ENCODE assay signal across 20 cellular contexts in genomic region chr4:40493160-40493559, GRCh38.
DNase-seq lines count a peak whose midpoint lies in the region; ATAC-seq and TF ChIP-seq lines count a peak whose summit lies in the region.
"Had no signal": no experiment of that assay in that cellular context is flagged by ENCODE, and none has a peak within 500 bp of the region (broad histone marks: within the 10 kb centered on the region; RNA-seq: fewer than 3 reads in every experiment).

No MANE protein-coding gene starts in this region.

- no peaks in the 10 kb centered on the region for H3K9me2 ChIP-seq in PC-9 (ENCODE audit: insufficient read depth)
- no peaks in the 10 kb centered on the region for H3K9me2 ChIP-seq in hepatocyte (replicated peaks; ENCODE audit: insufficient read depth)

- peaks cover 31% of the 10 kb centered on the region for H3F3A ChIP-seq in PC-9 (ENCODE audit: insufficient read depth, low read depth)

- no peak for ATAC-seq in GM18519 (IDR thresholded peaks at IDR 0.05; ENCODE audit: low FRiP score, unreplicated experiment)
- no peak for ATAC-seq in HG03457 (IDR thresholded peaks at IDR 0.05; ENCODE audit: unreplicated experiment)

- no TSS peak for BruUV-seq in PC-9 (replicated peaks; lab: Mats Ljungman, UMichigan)

- peaks cover 14% of the 10 kb centered on the region; the same call in 1 of the 2 replicates for H3K36me3 ChIP-seq in PC-9 (ENCODE audit: low read depth)
- no peaks in the 10 kb centered on the region for H3K36me3 ChIP-seq in hepatocyte (replicated peaks; ENCODE audit: insufficient read depth, low read depth)
- H3K36me3 ChIP-seq: BE2C had no signal

- intact Hi-C loops in CD14-positive monocyte (cut with micrococcal nuclease) (loop anchor here (5.0 to 10.0 kb wide), 3 partner anchors 52 to 229 kb away; partner anchors contain the start of gene RBM47 (in 1 of the 2)), PC-9 (cut with micrococcal nuclease; ENCODE audit: unreplicated experiment) (no loop called here)

- H2AFZ ChIP-seq in PC-9, result no peak overlapping the region
- no peak overlapping the region for H2AFZ ChIP-seq in hepatocyte

- no peak overlapping the region for H3K4me2 ChIP-seq in PC-9
- no peak overlapping the region for H3K4me2 ChIP-seq in hepatocyte

- H3K9me3 Mint-ChIP-seq in CD14-positive monocyte (no peaks in the 10 kb centered on the region), progenitor cell of endocrine pancreas (ENCODE audit: low read depth) (no peaks in the 10 kb centered on the region), HFFc6 (peaks cover 4% of the 10 kb centered on the region; the same call in 1 of the 2 replicates)
- H3K9me3 Mint-ChIP-seq: CD4-positive, alpha-beta memory T cell had no signal

- peak overlapping the region; percentile 46 for H3K27ac ChIP-seq in PC-9
- H3K27ac ChIP-seq in hepatocyte, result peak overlapping the region; percentile 66
- no peak overlapping the region for H3K27ac ChIP-seq in substantia nigra (ENCODE audit: low read depth, low read length, poor library complexity, severe bottlenecking)
- H3K27ac ChIP-seq: SK-N-MC had no signal

- H4K20me1 ChIP-seq in PC-9 (ENCODE audit: insufficient read depth) (peaks cover 13% of the 10 kb centered on the region; the same call in 1 of the 2 replicates), hepatocyte (ENCODE audit: insufficient read depth, poor library complexity, severe bottlenecking) (peaks cover 60% of the 10 kb centered on the region)

- H3K27me3 Mint-ChIP-seq in CD14-positive monocyte (ENCODE audit: low read depth in 3 of 3) (no peaks in the 10 kb centered on the region), progenitor cell of endocrine pancreas (no peaks in the 10 kb centered on the region), HFFc6 (ENCODE audit: insufficient read depth) (no peaks in the 10 kb centered on the region; the same call in none of the 2 replicates)

- peak overlapping the region; percentile 57 to 93 (median 91) for H3K27ac Mint-ChIP-seq in CD14-positive monocyte
- H3K27ac Mint-ChIP-seq in progenitor cell of endocrine pancreas, result peak overlapping the region; percentile 91
- H3K27ac Mint-ChIP-seq in HFFc6, result no peak overlapping the region
- H3K27ac Mint-ChIP-seq: CD4-positive, alpha-beta memory T cell had no signal

- WGBS in hepatocyte (ENCODE audit: low lambda C conversion rate, missing lambda C conversion rate), result 79% methylated on average over 3 of the region's 3 CpGs

- DNase-seq in CD14-positive monocyte (ENCODE audit: low spot score), result no peak
- DNase-seq in PC-9, result peak in 1 of 2 experiments; percentile 65
- no peak for DNase-seq in hepatocyte (ENCODE audit: low spot score)
- no peak for DNase-seq in progenitor cell of endocrine pancreas (ENCODE audit: low spot score, unreplicated experiment)
- DNase-seq in HFFc6, result no peak
- no peak for DNase-seq in substantia nigra (lab: John Stamatoyannopoulos, UW)
- DNase-seq: BE2C; CD4-positive, alpha-beta memory T cell; DMS79 treated with DMSO at 0.1 percent for 48 hours; H7; IMR-90; NCI-H1436; NCI-H2029 treated with DMSO at 0.1 percent for 48 hours; NCI-H2171; NCI-H446 treated with DMSO at 0.1 percent for 48 hours; NK-92 treated with Interleukin-12 subunit alpha and Interleukin-12 subunit beta, amount 100 ng/mL, for 24 hours; Right ventricle myocardium superior had no signal

- no peak for TF ChIP-seq CTCF in CD14-positive monocyte (IDR thresholded peaks at IDR 0.05)
- TF ChIP-seq CTCF in PC-9 (conservative IDR thresholded peaks at IDR 0.05), result no peak
- TF ChIP-seq CTCF in hepatocyte (IDR thresholded peaks at IDR 0.05; ENCODE audit: poor library complexity), result no peak
- TF ChIP-seq CTCF in progenitor cell of endocrine pancreas (IDR thresholded peaks at IDR 0.05; ENCODE audit: unreplicated experiment), result no peak
- TF ChIP-seq CTCF in HFFc6 (IDR thresholded peaks at IDR 0.05), result no peak

- H3K9me3 ChIP-seq in PC-9 (ENCODE audit: insufficient read depth, low read depth) (no peaks in the 10 kb centered on the region), hepatocyte (ENCODE audit: low read depth) (no peaks in the 10 kb centered on the region)
- H3K9me3 ChIP-seq: BE2C had no signal

- H3K4me3 ChIP-seq in PC-9 (no peak overlapping the region), hepatocyte (no peak overlapping the region)
- H3K4me3 ChIP-seq: SK-N-MC had no signal

- H3K36me3 Mint-ChIP-seq in CD14-positive monocyte (peaks cover 33 to 35% of the 10 kb centered on the region in 2 donors), progenitor cell of endocrine pancreas (ENCODE audit: insufficient read depth) (peaks cover 10% of the 10 kb centered on the region), HFFc6 (ENCODE audit: low read depth) (no peaks in the 10 kb centered on the region)
- H3K36me3 Mint-ChIP-seq: CD4-positive, alpha-beta memory T cell had no signal

- POLR2A ChIA-PET in PC-9 (lab: Charles Lee; ENCODE audit: unreplicated experiment), result no interaction called here

- H3K4me1 ChIP-seq in PC-9 (replicated peaks; ENCODE audit: insufficient read depth) (peaks cover 29% of the 10 kb centered on the region), hepatocyte (ENCODE audit: insufficient read depth) (peaks cover 12% of the 10 kb centered on the region)
- H3K4me1 ChIP-seq: BE2C had no signal

- peaks cover 93% of the 10 kb centered on the region for H3K79me2 ChIP-seq in PC-9 (ENCODE audit: low read depth)
- H3K79me2 ChIP-seq in hepatocyte, result peaks cover 95% of the 10 kb centered on the region

- no peak overlapping the region for H3K4me3 Mint-ChIP-seq in CD14-positive monocyte
- H3K4me3 Mint-ChIP-seq in progenitor cell of endocrine pancreas (ENCODE audit: low read depth), result no peak overlapping the region
- H3K4me3 Mint-ChIP-seq in HFFc6, result no peak overlapping the region

- CTCF ChIA-PET in PC-9 (lab: Charles Lee), result no interaction called here

- peaks cover 57% of the 10 kb centered on the region for H3K4me1 Mint-ChIP-seq in CD14-positive monocyte
- H3K4me1 Mint-ChIP-seq in progenitor cell of endocrine pancreas (ENCODE audit: low read depth), result peaks cover 45% of the 10 kb centered on the region
- H3K4me1 Mint-ChIP-seq in HFFc6 (ENCODE audit: low read depth), result peaks cover 22% of the 10 kb centered on the region
- H3K4me1 Mint-ChIP-seq: CD4-positive, alpha-beta memory T cell had no signal

- H3K27me3 ChIP-seq in PC-9 (ENCODE audit: insufficient read depth, low read depth) (no peaks in the 10 kb centered on the region), hepatocyte (no peaks in the 10 kb centered on the region)
